1 cellular context compared by ENCODE assay signal in genomic region chrX:155218777-155219176, GRCh38.
TF ChIP-seq lines count a peak whose summit lies in the region.

No MANE protein-coding gene starts in this region.

TF ChIP-seq in HepG2, 621 proteins besides CTCF, POLR2A, EP300 and RAD21:
- TF ChIP-seq MED8 (CRISPR knock-in tag; IDR thresholded peaks at IDR 0.05; ENCODE audit: insufficient replicate concordance) (no peak), FOXP1 (IDR thresholded peaks at IDR 0.05) (no peak), FOXP1 (CRISPR knock-in tag; IDR thresholded peaks at IDR 0.05) (no peak), ZMAT3 (CRISPR knock-in tag; conservative IDR thresholded peaks at IDR 0.05) (no peak)
